In genomic region chr17:74210191-74211140, GRCh38 we compare ENCODE assay signal across 8 cellular contexts. TPM values are rescaled to one million over a fixed set of nuclear protein-coding genes. Genes with fewer than 3 reads are reported as not detected.
DNase-seq lines count a peak whose midpoint lies in the region; ATAC-seq, FAIRE-seq and TF ChIP-seq lines count a peak whose summit lies in the region.

No MANE protein-coding gene starts in this region.

- DNase-seq in A172 (ENCODE audit: low spot score) (peak; percentile 66), GM12892 (ENCODE audit: insufficient read length) (peak; percentile 72), NCI-H2171 (lab: John Stamatoyannopoulos, UW) (peak; percentile 81), cerebellum (ENCODE audit: low spot score) (peak; percentile 73), left colon (peak in 1 of 2 donors; percentile 71)
- DNase-seq in activated CD4-positive, alpha-beta T cell treated with anti-CD3 and anti-CD28 coated beads for 36 hours: peak; percentile 90
- DNase-seq in stimulated activated CD4-positive, alpha-beta T cell treated with anti-CD3 and anti-CD28 coated beads, Interleukin-4, amount 100 ng/mL, for 24 hours: peak; percentile 83

- intact Hi-C loops in activated CD4-positive, alpha-beta T cell treated with anti-CD3 and anti-CD28 coated beads for 36 hours (cut with DNase I, micrococcal nuclease): loop anchor here (1.0 to 5.0 kb wide), 9 partner anchors 72 to 998 kb away; partner anchors contain the start of gene NAT9 (in 1 of the 2)
- intact Hi-C loops in left colon (cut with DNase I, micrococcal nuclease): no loop called here

- peak; percentile 57 for ATAC-seq in activated CD4-positive, alpha-beta T cell treated with anti-CD3 and anti-CD28 coated beads for 36 hours
- ATAC-seq in left colon (peak; percentile 34), GM21447 (IDR thresholded peaks at IDR 0.05; ENCODE audit: unreplicated experiment) (no peak)

- peak; percentile 79 for TF ChIP-seq POLR2A in GM12892 (IDR thresholded peaks at IDR 0.05; ENCODE audit: low read depth, low read length)

- H3K4me3 Mint-ChIP-seq in activated CD4-positive, alpha-beta T cell treated with anti-CD3 and anti-CD28 coated beads for 36 hours: peak overlapping the region; percentile 39

- POLR2A ChIA-PET in activated CD4-positive, alpha-beta T cell treated with anti-CD3 and anti-CD28 coated beads for 36 hours (lab: Charles Lee): interaction anchor here (0.7 kb wide), 1 partner anchor 528 kb away, joined by 3 read pairs; no protein-coding TSS in a partner anchor

- H3K9me3 Mint-ChIP-seq in activated CD4-positive, alpha-beta T cell treated with anti-CD3 and anti-CD28 coated beads for 36 hours (ENCODE audit: low read depth): no peaks in the 10 kb centered on the region

- H3K27ac Mint-ChIP-seq in activated CD4-positive, alpha-beta T cell treated with anti-CD3 and anti-CD28 coated beads for 36 hours: peak overlapping the region; percentile 88

- FAIRE-seq in GM12892 (lab: Jason Lieb, UNC): peak; percentile 86

- H3K4me1 Mint-ChIP-seq in activated CD4-positive, alpha-beta T cell treated with anti-CD3 and anti-CD28 coated beads for 36 hours: peaks cover 72% of the 10 kb centered on the region

- peaks cover 54% of the 10 kb centered on the region for H3K36me3 Mint-ChIP-seq in activated CD4-positive, alpha-beta T cell treated with anti-CD3 and anti-CD28 coated beads for 36 hours (ENCODE audit: low read depth)

- CTCF ChIA-PET in activated CD4-positive, alpha-beta T cell treated with anti-CD3 and anti-CD28 coated beads for 36 hours (lab: Charles Lee): interaction anchor here (0.7 to 1.8 kb wide), 4 partner anchors 11 to 438 kb away, joined by 3 to 7 read pairs (median 4); no protein-coding TSS in a partner anchor

- H3K27me3 Mint-ChIP-seq in activated CD4-positive, alpha-beta T cell treated with anti-CD3 and anti-CD28 coated beads for 36 hours: no peaks in the 10 kb centered on the region

RNA-seq across cellular contexts. Expression of gene TTYH2, which starts 2.9 kb away (rescaled TPM):
- total RNA-seq in A172 (2014; rRNA removed; shearing (Covaris generic)): 0.72 and 1.3 TPM in 2 replicates
- polyA plus RNA-seq in GM12892 (2012; ENCODE audit: missing spikeins): 5.6 TPM
- 1 to 10 TPM; 2.7 to 3.4 TPM for total RNA-seq in activated CD4-positive, alpha-beta T cell treated with anti-CD3 and anti-CD28 coated beads for 36 hours
- total RNA-seq in cerebellum (14.4 TPM), left colon (1 to 10 TPM; 1.4 to 3.0 TPM)

RNA-seq across cellular contexts. Expression of gene RPL38, which starts 7.0 kb away (rescaled TPM):
- 351 and 1,058 TPM in 2 replicates for total RNA-seq in A172 (2014; rRNA removed; shearing (Covaris generic))
- 3,198 TPM for polyA plus RNA-seq in GM12892 (2012; ENCODE audit: missing spikeins)
- total RNA-seq in activated CD4-positive, alpha-beta T cell treated with anti-CD3 and anti-CD28 coated beads for 36 hours: 1,000 to 10,000 TPM; 1,648 to 1,818 TPM
- total RNA-seq in cerebellum: 1,165 TPM
- 100 to 1,000 TPM; 629 to 677 TPM for total RNA-seq in left colon

Comparison
In these comparisons a context has a peak if more than half of its experiments do, and no peak if none do; other contexts are left out.
1. intact Hi-C loops: an anchor here in activated CD4-positive, alpha-beta T cell treated with anti-CD3 and anti-CD28 coated beads for 36 hours (1.0 to 5.0 kb wide); none called in left colon.